Comparison of ENCODE assay signal across 1 cellular context in genomic region chr18:8791171-8791651, GRCh38.
TF ChIP-seq lines count a peak whose summit lies in the region.

No MANE protein-coding gene starts in this region.

TF ChIP-seq in SK-N-SH treated with all-trans-retinoic acid at 6 μM for 48 hours, 23 proteins besides CTCF, POLR2A, EP300 and RAD21 (continued from another document):
- TF ChIP-seq TSHZ2 (CRISPR knock-in tag; IDR thresholded peaks at IDR 0.05), result peak; percentile 50; the same call in 1 of the 2 replicates
- no peak for TF ChIP-seq POU6F1 (CRISPR knock-in tag; IDR thresholded peaks at IDR 0.05; ENCODE audit: borderline replicate concordance, low read depth)
TF ChIP-seq in SK-N-SH treated with all-trans-retinoic acid at 6 μM for 48 hours: peak in this region for 5.
